In genomic region chr3:179446501-179446900, GRCh38 we compare ENCODE assay signal across 9 cellular contexts. TPM values are rescaled to one million over a fixed set of nuclear protein-coding genes. Genes with fewer than 3 reads are reported as not detected.
DNase-seq lines count a peak whose midpoint lies in the region; ATAC-seq and TF ChIP-seq lines count a peak whose summit lies in the region.
"Had no signal": no experiment of that assay in that cellular context is flagged by ENCODE, and none has a peak within 500 bp of the region (broad histone marks: within the 10 kb centered on the region; RNA-seq: fewer than 3 reads in every experiment).

No MANE protein-coding gene starts in this region.

- no peaks in the 10 kb centered on the region for H3K9me3 ChIP-seq in Loucy (ENCODE audit: insufficient read depth, low read depth, low read length)
- no peaks in the 10 kb centered on the region for H3K9me3 ChIP-seq in suprapubic skin

- no peak overlapping the region for H2AFZ ChIP-seq in Loucy (ENCODE audit: low read length)

- no peak overlapping the region for H3K4me3 Mint-ChIP-seq in osteocyte (ENCODE audit: unreplicated experiment)

- no peak for TF ChIP-seq EP300 in suprapubic skin (IDR thresholded peaks at IDR 0.05)

- peaks cover 16% of the 10 kb centered on the region for H3K36me3 Mint-ChIP-seq in osteocyte (ENCODE audit: unreplicated experiment)

- no peaks in the 10 kb centered on the region for H3K27me3 Mint-ChIP-seq in osteocyte (ENCODE audit: unreplicated experiment)

- TF ChIP-seq CTCF in Loucy (conservative IDR thresholded peaks at IDR 0.05; ENCODE audit: low read length) (peak; percentile 63), osteocyte (IDR thresholded peaks at IDR 0.05) (peak; percentile 48), suprapubic skin (IDR thresholded peaks at IDR 0.05) (peak in 1 of 2 donors; percentile 13)

- peak; percentile 47 for DNase-seq in NCI-H82 (lab: John Stamatoyannopoulos, UW)
- no peak for DNase-seq in NCI-H82 treated with DMSO at 0.1 percent for 48 hours (lab: John Stamatoyannopoulos, UW; ENCODE audit: unreplicated experiment)
- DNase-seq in cerebellar cortex (ENCODE audit: low spot score), result peak; percentile 36
- no peak for DNase-seq in osteocyte (ENCODE audit: extremely low spot score, unreplicated experiment)
- no peak for DNase-seq in suprapubic skin (ENCODE audit: low spot score in 2 of 2)
- DNase-seq: amygdala had no signal

- peaks cover 68% of the 10 kb centered on the region for H3K79me2 ChIP-seq in Loucy (ENCODE audit: insufficient read depth, low read length)

- ATAC-seq in GM18517 (IDR thresholded peaks at IDR 0.05; ENCODE audit: unreplicated experiment) (no peak), HG02870 (IDR thresholded peaks at IDR 0.05; ENCODE audit: unreplicated experiment) (no peak)

- H3K9me3 Mint-ChIP-seq in osteocyte (ENCODE audit: unreplicated experiment), result no peaks in the 10 kb centered on the region

- no peak for TF ChIP-seq POLR2A in suprapubic skin (IDR thresholded peaks at IDR 0.05)

- H3K4me3 ChIP-seq in Loucy (ENCODE audit: low read length, poor library complexity, severe bottlenecking) (peak overlapping the region; percentile 19), suprapubic skin (no peak overlapping the region)

- H3K36me3 ChIP-seq in Loucy (ENCODE audit: insufficient read depth, low read length), result no peaks in the 10 kb centered on the region
- H3K36me3 ChIP-seq in suprapubic skin, result no peaks in the 10 kb centered on the region

- no peaks in the 10 kb centered on the region for H3K27me3 ChIP-seq in Loucy (ENCODE audit: insufficient read depth, low read length, poor library complexity, severe bottlenecking)
- H3K27me3 ChIP-seq in suprapubic skin, result no peaks in the 10 kb centered on the region

- H3K27ac Mint-ChIP-seq in osteocyte (ENCODE audit: unreplicated experiment), result no peak overlapping the region

- H3F3A ChIP-seq in Loucy (ENCODE audit: low read depth), result no peaks in the 10 kb centered on the region

- H3K4me1 ChIP-seq in Loucy (ENCODE audit: insufficient read depth, low read length, poor library complexity, severe bottlenecking) (peaks cover 29% of the 10 kb centered on the region), suprapubic skin (peaks cover 39% of the 10 kb centered on the region)

- H3K9ac ChIP-seq in Loucy (ENCODE audit: low read depth, low read length, poor library complexity, severe bottlenecking), result no peak overlapping the region

- peak overlapping the region; percentile 59 for H3K4me2 ChIP-seq in Loucy (ENCODE audit: low read depth, low read length, poor library complexity, severe bottlenecking)

- WGBS in suprapubic skin, result 40% methylated on average over 7 of the region's 7 CpGs

- peaks cover 40% of the 10 kb centered on the region for H3K4me1 Mint-ChIP-seq in osteocyte (ENCODE audit: unreplicated experiment)

- H4K20me1 ChIP-seq in Loucy (ENCODE audit: insufficient read depth, low read length, poor library complexity, severe bottlenecking), result no peaks in the 10 kb centered on the region

- H3K9me2 ChIP-seq in Loucy (replicated peaks; ENCODE audit: low read depth, low read length), result no peaks in the 10 kb centered on the region

- H3K27ac ChIP-seq in suprapubic skin, result no peak overlapping the region

RNA-seq across cellular contexts. Expression of gene GNB4, which starts 4.8 kb away (rescaled TPM):
- 56.7 and 58.3 TPM in 2 replicates for total RNA-seq in osteocyte
- 10 to 100 TPM; 70.5 to 91.1 (median 83.4) TPM for total RNA-seq in suprapubic skin

Comparison
In these comparisons a context has a peak if more than half of its experiments do, and no peak if none do; other contexts are left out.
1. DNase-seq: peak in NCI-H82 (single experiment) and cerebellar cortex (single experiment); none in NCI-H82 treated with DMSO at 0.1 percent for 48 hours (single experiment), osteocyte (single experiment) and suprapubic skin (0 of 2).